Comparison of ENCODE assay signal across 4 cellular contexts in the genomic region with DNA sequence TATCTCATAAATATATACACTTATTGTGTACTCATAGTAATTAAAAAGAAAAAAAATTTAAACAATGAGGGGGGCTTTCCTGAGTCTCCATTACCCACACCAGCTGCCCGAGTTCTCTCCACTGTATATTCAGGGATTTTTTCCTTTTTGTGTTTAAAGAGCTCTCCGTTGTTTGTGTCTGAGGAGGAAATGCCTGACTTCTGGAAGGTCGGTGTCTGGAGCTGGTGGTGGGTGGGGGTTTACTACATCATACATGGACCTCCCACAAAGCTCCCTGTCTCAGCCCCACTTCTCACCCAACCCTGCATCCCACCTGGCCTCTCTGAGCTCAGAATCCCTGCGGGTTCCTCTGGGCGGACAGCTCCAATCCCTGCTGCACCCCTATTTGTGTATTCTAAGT.
"Had no signal": no experiment of that assay in that cellular context is flagged by ENCODE, and none has a peak within 500 bp of the region (broad histone marks: within the 10 kb centered on the region; RNA-seq: fewer than 3 reads in every experiment).

No MANE protein-coding gene starts in this region.

- DNase-seq: H9, HCEC 1CT, IMR-90 had no signal

- H3K4me3 ChIP-seq: GM23338 had no signal

- ATAC-seq: GM23338 had no signal
